8 cellular contexts compared by ENCODE assay signal in genomic region chr3:57227930-57228733, GRCh38. TPM values are rescaled to one million over a fixed set of nuclear protein-coding genes. Genes with fewer than 3 reads are reported as not detected.
DNase-seq lines count a peak whose midpoint lies in the region; ATAC-seq and TF ChIP-seq lines count a peak whose summit lies in the region.

No MANE protein-coding gene starts in this region.

- ATAC-seq in GM18511 (IDR thresholded peaks at IDR 0.05; ENCODE audit: unreplicated experiment) (peak; percentile 46), HG03039 (IDR thresholded peaks at IDR 0.05; ENCODE audit: unreplicated experiment) (peak; percentile 24), PC-3 (peak; percentile 43), naive B cell (ENCODE audit: low read depth in 2 of 2) (peak; percentile 40 to 45)

- peaks cover 0 to 5% of the 10 kb centered on the region in 2 donors for H3K36me3 Mint-ChIP-seq in naive B cell

- H3K4me1 Mint-ChIP-seq in naive B cell = peaks cover 18 to 45% (median 45%) of the 10 kb centered on the region in 3 donors

- peak overlapping the region; percentile 78 for H3K9ac ChIP-seq in PC-3 (ENCODE audit: low read length)

- intact Hi-C loops in A673 (cut with micrococcal nuclease; ENCODE audit: unreplicated experiment) = no loop called here
- intact Hi-C loops in PC-3 (cut with micrococcal nuclease) = loop anchor here (1.0 to 5.0 kb wide), 3 partner anchors 204 to 354 kb away; no protein-coding TSS in a partner anchor

- peak overlapping the region; percentile 56 to 93 (median 86) for H3K27ac Mint-ChIP-seq in naive B cell

- peak overlapping the region; percentile 92 for H2AFZ ChIP-seq in PC-3 (ENCODE audit: low read length)

- peak overlapping the region; percentile 71 for H3K4me3 ChIP-seq in A673 (ENCODE audit: low read depth, low read length, poor library complexity, severe bottlenecking)
- peak overlapping the region; percentile 89 for H3K4me3 ChIP-seq in PC-3 (ENCODE audit: low read length)

- H3K4me2 ChIP-seq in PC-3 (ENCODE audit: low read length) = peak overlapping the region; percentile 89

- BruUV-seq in A673 (replicated peaks; lab: Mats Ljungman, UMichigan) = no TSS peak
- BruUV-seq in PC-3 (replicated peaks; lab: Mats Ljungman, UMichigan) = no TSS peak

- H3K9me3 ChIP-seq in A673 (ENCODE audit: low read depth, low read length, poor library complexity, severe bottlenecking) (no peaks in the 10 kb centered on the region), PC-3 (ENCODE audit: low read length) (no peaks in the 10 kb centered on the region)

- DNase-seq in A673 (ENCODE audit: low spot score) (peak; percentile 39), PC-3 (peak; percentile 51), fibroblast of peridontal ligament (ENCODE audit: extremely low read depth) (peak; percentile 64), naive B cell (peak; percentile 29), substantia nigra (lab: John Stamatoyannopoulos, UW) (peak in 45 of 49 donors; percentile 5 to 64 (median 38))
- peak; percentile 22 for DNase-seq in activated effector memory CD4-positive, alpha-beta T cell treated with Interleukin-2 at 50 U/mL for 16 hours

- TF ChIP-seq CTCF in A673 (conservative IDR thresholded peaks at IDR 0.05; ENCODE audit: low read depth, low read length) (no peak), PC-3 (conservative IDR thresholded peaks at IDR 0.05; ENCODE audit: low read depth, low read length) (no peak)

- no peaks in the 10 kb centered on the region for H3F3A ChIP-seq in PC-3 (ENCODE audit: low read length, unreplicated experiment)

- CTCF ChIA-PET in A673 (lab: Charles Lee) (no interaction called here), PC-3 (lab: Charles Lee) (interaction anchor here (0.9 kb wide), 1 partner anchor 169 kb away, joined by 3 read pairs; no protein-coding TSS in a partner anchor)

- H3K36me3 ChIP-seq in A673 (ENCODE audit: insufficient read depth, low read length, poor library complexity, severe bottlenecking) (no peaks in the 10 kb centered on the region), PC-3 (ENCODE audit: low read depth, low read length) (no peaks in the 10 kb centered on the region)

- H3K27me3 Mint-ChIP-seq in naive B cell = no peaks in the 10 kb centered on the region

- no peaks in the 10 kb centered on the region for H3K9me3 Mint-ChIP-seq in naive B cell

- H3K27ac ChIP-seq in A673 (ENCODE audit: low read depth, low read length, poor library complexity, severe bottlenecking) (peak overlapping the region; percentile 61), PC-3 (ENCODE audit: low read length) (peak overlapping the region; percentile 17), substantia nigra (ENCODE audit: low read depth, low read length, poor library complexity, severe bottlenecking) (peak overlapping the region; percentile 88)

- H3K79me2 ChIP-seq in PC-3 (ENCODE audit: low read length) = peaks cover 48% of the 10 kb centered on the region

- peak overlapping the region; percentile 90 to 97 (median 96) for H3K4me3 Mint-ChIP-seq in naive B cell

- H3K27me3 ChIP-seq in A673 (replicated peaks; ENCODE audit: insufficient read depth, low read depth, low read length, poor library complexity) = no peaks in the 10 kb centered on the region
- H3K27me3 ChIP-seq in PC-3 (ENCODE audit: low read length) = no peaks in the 10 kb centered on the region

- H3K9me2 ChIP-seq in PC-3 (replicated peaks; ENCODE audit: low read length) = no peaks in the 10 kb centered on the region

- H4K20me1 ChIP-seq in PC-3 (ENCODE audit: low read length) = peaks cover 23% of the 10 kb centered on the region

- POLR2A ChIA-PET in A673 (lab: Charles Lee; ENCODE audit: low non-redundant PET) = no interaction called here
- POLR2A ChIA-PET in PC-3 (lab: Charles Lee; ENCODE audit: unreplicated experiment) = interaction anchor here (0.5 to 1.1 kb wide), 4 partner anchors 8 to 169 kb away, joined by 3 to 18 read pairs (median 5); no protein-coding TSS in a partner anchor

- H3K4me1 ChIP-seq in A673 (ENCODE audit: insufficient read depth, low read length, poor library complexity, severe bottlenecking) = peaks cover 5% of the 10 kb centered on the region
- H3K4me1 ChIP-seq in PC-3 (ENCODE audit: insufficient read depth, low read length) = peaks cover 30% of the 10 kb centered on the region

RNA-seq across cellular contexts. Expression of gene APPL1, which starts 0.6 kb away (rescaled TPM):
- 20.7 and 22.3 TPM in 2 replicates for total RNA-seq in A673 (2021)
- total RNA-seq in PC-3 (2014; rRNA removed) = 32.5 and 34.6 TPM in 2 replicates
- 100 to 1,000 TPM; 134 to 237 (median 180) TPM for polyA plus RNA-seq in naive B cell (ENCODE audit: low read depth in 6 of 6)

RNA-seq across cellular contexts. Expression of gene HESX1, which starts 28.4 kb away (rescaled TPM):
- total RNA-seq in A673 (2021) (not detected in 2 replicates), PC-3 (2014; rRNA removed) (3.9 TPM in 1 of 2 replicates, not detected in the other)
- 1 to 10 TPM in 1 of 6 donors, under 1 TPM in 2, not detected in 3; 0.33 to 1.2 (median 0.93) TPM for polyA plus RNA-seq in naive B cell (ENCODE audit: low read depth in 6 of 6)

Comparison
In these comparisons a context has a peak if more than half of its experiments do, and no peak if none do; other contexts are left out.
1. Peak in every context shown above with its lines: DNase-seq, ATAC-seq, H3K4me3 ChIP-seq and H3K27ac ChIP-seq.
2. H3K27ac ChIP-seq: peak in every context shown above with its lines; median percentile 88 in substantia nigra; 61 in A673; 17 in PC-3.